Comparison of ENCODE assay signal across 11 cellular contexts in the genomic region with DNA sequence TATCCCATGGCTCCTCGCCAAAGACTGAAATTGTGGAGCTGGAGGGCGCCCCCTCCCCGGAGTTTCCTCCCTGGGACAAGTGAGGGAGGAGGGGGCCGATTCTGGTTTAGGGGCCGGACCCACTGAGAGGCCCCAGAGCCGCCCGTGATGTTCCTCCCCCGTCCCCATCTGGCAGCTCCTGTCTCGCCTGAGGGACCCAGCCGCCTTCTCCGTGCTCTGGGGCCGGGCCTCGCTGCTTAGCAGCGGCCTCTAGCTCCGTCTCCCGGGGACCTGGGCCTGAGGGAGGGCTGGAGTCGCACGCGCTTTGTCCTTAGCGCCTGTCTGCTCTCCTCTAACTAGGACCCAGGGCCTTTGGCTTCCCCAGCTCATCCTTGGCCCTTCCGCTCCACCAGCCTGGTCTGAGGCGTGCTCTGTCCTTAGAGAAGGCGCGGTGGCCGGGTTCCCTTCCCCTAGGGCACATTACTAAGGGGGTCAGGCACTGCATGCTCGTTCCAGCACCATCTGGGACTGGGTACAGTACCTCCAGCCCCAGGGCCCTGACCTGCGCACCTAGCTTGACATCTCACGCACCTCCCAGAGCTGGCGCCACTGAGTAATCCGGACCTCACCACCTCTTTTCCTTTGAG. TPM values are rescaled to one million over a fixed set of nuclear protein-coding genes. Genes with fewer than 3 reads are reported as not detected.
DNase-seq lines count a peak whose midpoint lies in the region; ATAC-seq, FAIRE-seq and TF ChIP-seq lines count a peak whose summit lies in the region.
"Had no signal": no experiment of that assay in that cellular context is flagged by ENCODE, and none has a peak within 500 bp of the region (broad histone marks: within the 10 kb centered on the region; RNA-seq: fewer than 3 reads in every experiment).

No MANE protein-coding gene starts in this region.

- no peak overlapping the region for H2AFZ ChIP-seq in PC-3 (ENCODE audit: low read length)

- peaks cover 23% of the 10 kb centered on the region for H3K36me3 ChIP-seq in CD8-positive, alpha-beta T cell (ENCODE audit: insufficient read depth, low read length)
- H3K36me3 ChIP-seq in PC-3 (ENCODE audit: low read depth, low read length), result peaks cover 25% of the 10 kb centered on the region
- H3K36me3 ChIP-seq in neutrophil, result peaks cover 23% of the 10 kb centered on the region

- peaks cover 40% of the 10 kb centered on the region for H3K36me3 Mint-ChIP-seq in CD8-positive, alpha-beta T cell
- H3K36me3 Mint-ChIP-seq in activated naive CD8-positive, alpha-beta T cell treated with anti-CD3 and anti-CD28 coated beads for 36 hours, result peaks cover 47% of the 10 kb centered on the region

- no peak for DNase-seq in CD8-positive, alpha-beta T cell
- DNase-seq in PC-3, result no peak
- no peak for DNase-seq in left cardiac atrium
- DNase-seq in NCI-H774 (lab: John Stamatoyannopoulos, UW), result no peak
- no peak for DNase-seq in GM19239 (ENCODE audit: insufficient read length, low spot score)
- DNase-seq in activated naive CD8-positive, alpha-beta T cell treated with anti-CD3 and anti-CD28 coated beads for 36 hours, result no peak
- DNase-seq: kidney had no signal

- POLR2A ChIA-PET in CD8-positive, alpha-beta T cell (lab: Charles Lee), result interaction anchor here (0.9 to 1.3 kb wide), 2 partner anchors 8 to 22 kb away, joined by 3 read pairs; no protein-coding TSS in a partner anchor
- POLR2A ChIA-PET in PC-3 (lab: Charles Lee; ENCODE audit: unreplicated experiment), result no interaction called here

- TF ChIP-seq CTCF in CD8-positive, alpha-beta T cell (IDR thresholded peaks at IDR 0.05), result no peak
- TF ChIP-seq CTCF in PC-3 (conservative IDR thresholded peaks at IDR 0.05; ENCODE audit: low read depth, low read length) (no peak), neutrophil (IDR thresholded peaks at IDR 0.05) (no peak)

- H3K4me1 Mint-ChIP-seq in CD8-positive, alpha-beta T cell (ENCODE audit: low read depth), result peaks cover 48% of the 10 kb centered on the region
- peaks cover 39% of the 10 kb centered on the region for H3K4me1 Mint-ChIP-seq in activated naive CD8-positive, alpha-beta T cell treated with anti-CD3 and anti-CD28 coated beads for 36 hours

- CTCF ChIA-PET in CD8-positive, alpha-beta T cell (lab: Charles Lee), result interaction anchor here (1.5 to 1.6 kb wide), 2 partner anchors 36 to 44 kb away, joined by 4 read pairs; no protein-coding TSS in a partner anchor
- CTCF ChIA-PET in PC-3 (lab: Charles Lee), result no interaction called here

- H3K9ac ChIP-seq in PC-3 (ENCODE audit: low read length), result no peak overlapping the region

- no peak for ATAC-seq in CD8-positive, alpha-beta T cell
- peak; percentile 19; the same call in 1 of the 2 replicates for ATAC-seq in PC-3
- ATAC-seq in left cardiac atrium, result peak; percentile 4 to 24
- no peak for ATAC-seq in GM18858 (IDR thresholded peaks at IDR 0.05; ENCODE audit: unreplicated experiment)

- no peak overlapping the region for H3K4me2 ChIP-seq in PC-3 (ENCODE audit: low read length)

- H3K27me3 ChIP-seq in CD8-positive, alpha-beta T cell (ENCODE audit: insufficient read depth, low read length), result peaks cover 5% of the 10 kb centered on the region
- H3K27me3 ChIP-seq in PC-3 (ENCODE audit: low read length), result no peaks in the 10 kb centered on the region
- H3K27me3 ChIP-seq in neutrophil, result peaks cover 58% of the 10 kb centered on the region

- H3K27ac Mint-ChIP-seq in CD8-positive, alpha-beta T cell, result no peak overlapping the region
- no peak overlapping the region for H3K27ac Mint-ChIP-seq in activated naive CD8-positive, alpha-beta T cell treated with anti-CD3 and anti-CD28 coated beads for 36 hours

- no peak overlapping the region for H3K4me3 ChIP-seq in CD8-positive, alpha-beta T cell (ENCODE audit: low read depth, low read length)
- no peak overlapping the region for H3K4me3 ChIP-seq in PC-3 (ENCODE audit: low read length)
- peak overlapping the region; percentile 52 to 58 for H3K4me3 ChIP-seq in neutrophil (ENCODE audit: low read depth in 1 of 2, low read length in 1 of 2)

- H3K9me3 Mint-ChIP-seq in CD8-positive, alpha-beta T cell, result no peaks in the 10 kb centered on the region
- H3K9me3 Mint-ChIP-seq in activated naive CD8-positive, alpha-beta T cell treated with anti-CD3 and anti-CD28 coated beads for 36 hours, result no peaks in the 10 kb centered on the region

- H4K20me1 ChIP-seq in PC-3 (ENCODE audit: low read length), result no peaks in the 10 kb centered on the region

- no peak overlapping the region for H3K27ac ChIP-seq in CD8-positive, alpha-beta T cell (ENCODE audit: low read depth, low read length)
- H3K27ac ChIP-seq in PC-3 (ENCODE audit: low read length), result no peak overlapping the region
- H3K27ac ChIP-seq in neutrophil, result peak overlapping the region; percentile 18
- H3K27ac ChIP-seq: VCaP had no signal

- no peaks in the 10 kb centered on the region for H3K79me2 ChIP-seq in PC-3 (ENCODE audit: low read length)

- intact Hi-C loops in CD8-positive, alpha-beta T cell (cut with DNase I, micrococcal nuclease), result no loop called here
- intact Hi-C loops in PC-3 (cut with micrococcal nuclease) (no loop called here), left cardiac atrium (cut with DNase I) (no loop called here)

- no peaks in the 10 kb centered on the region for H3K9me3 ChIP-seq in CD8-positive, alpha-beta T cell (ENCODE audit: low read length)
- H3K9me3 ChIP-seq in PC-3 (ENCODE audit: low read length) (no peaks in the 10 kb centered on the region), neutrophil (no peaks in the 10 kb centered on the region)

- peak overlapping the region; percentile 37 for H3K4me3 Mint-ChIP-seq in CD8-positive, alpha-beta T cell
- H3K4me3 Mint-ChIP-seq in activated naive CD8-positive, alpha-beta T cell treated with anti-CD3 and anti-CD28 coated beads for 36 hours, result no peak overlapping the region

- no TSS peak for BruUV-seq in PC-3 (replicated peaks; lab: Mats Ljungman, UMichigan)

- H3F3A ChIP-seq in PC-3 (ENCODE audit: low read length, unreplicated experiment), result no peaks in the 10 kb centered on the region

- FAIRE-seq in GM19239 (lab: Jason Lieb, UNC), result no peak
- FAIRE-seq: kidney had no signal

- no peaks in the 10 kb centered on the region for H3K9me2 ChIP-seq in PC-3 (replicated peaks; ENCODE audit: low read length)

- H3K27me3 Mint-ChIP-seq in CD8-positive, alpha-beta T cell (ENCODE audit: low read depth), result peaks cover 15% of the 10 kb centered on the region
- peaks cover 38% of the 10 kb centered on the region for H3K27me3 Mint-ChIP-seq in activated naive CD8-positive, alpha-beta T cell treated with anti-CD3 and anti-CD28 coated beads for 36 hours

- peaks cover 34% of the 10 kb centered on the region for H3K4me1 ChIP-seq in CD8-positive, alpha-beta T cell (ENCODE audit: insufficient read depth, low read length)
- H3K4me1 ChIP-seq in PC-3 (ENCODE audit: insufficient read depth, low read length) (no peaks in the 10 kb centered on the region), neutrophil (ENCODE audit: control insufficient read depth in 1 of 2, insufficient read depth in 1 of 2, low read depth in 1 of 2, low read length in 1 of 2) (peaks cover 47 to 53% of the 10 kb centered on the region in 2 experiments)

RNA-seq across cellular contexts. Expression of a gene that starts 29.8 kb away (rescaled TPM):
- total RNA-seq in CD8-positive, alpha-beta T cell, result 1 to 10 TPM; 1.1 to 1.4 TPM
- 2.4 TPM in 1 of 2 replicates, not detected in the other for total RNA-seq in PC-3 (2014; rRNA removed)
- 1 to 10 TPM; 2.6 to 3.2 TPM for total RNA-seq in left cardiac atrium
- total RNA-seq in activated naive CD8-positive, alpha-beta T cell treated with anti-CD3 and anti-CD28 coated beads for 36 hours, result under 1 TPM; 0.26 to 0.52 TPM
- total RNA-seq: NCI-H460 had no signal

RNA-seq across cellular contexts. Expression of a gene that starts 31.0 kb away (rescaled TPM):
- total RNA-seq in CD8-positive, alpha-beta T cell, result 10 to 100 TPM in 1 of 2 experiments, 1 to 10 TPM in 1; 9.6 to 11.7 TPM
- total RNA-seq in PC-3 (2014; rRNA removed), result 26.9 and 32.1 TPM in 2 replicates
- 10 to 100 TPM; 19.6 to 21.1 TPM for total RNA-seq in left cardiac atrium
- 10 to 100 TPM; 26.2 to 27.3 TPM for total RNA-seq in activated naive CD8-positive, alpha-beta T cell treated with anti-CD3 and anti-CD28 coated beads for 36 hours

RNA-seq across cellular contexts. Expression of a gene that starts 50.1 kb away (rescaled TPM):
- 1 to 10 TPM; 7.1 to 8.8 TPM for total RNA-seq in CD8-positive, alpha-beta T cell
- total RNA-seq in PC-3 (2014; rRNA removed) (0.77 and 1.0 TPM in 2 replicates), left cardiac atrium (1 to 10 TPM; 1.1 to 1.4 TPM)
- total RNA-seq in activated naive CD8-positive, alpha-beta T cell treated with anti-CD3 and anti-CD28 coated beads for 36 hours, result under 1 TPM in 1 of 2 experiments, not detected in 1; 0.08 TPM
- total RNA-seq: NCI-H460 had no signal

RNA-seq across cellular contexts. Expression of a gene that starts 59.3 kb away (rescaled TPM):
- 1 to 10 TPM; 2.9 to 3.2 TPM for total RNA-seq in CD8-positive, alpha-beta T cell
- total RNA-seq in PC-3 (2014; rRNA removed) (4.6 and 5.0 TPM in 2 replicates), left cardiac atrium (10 to 100 TPM; 11.1 to 13.7 TPM)
- 1 to 10 TPM; 4.6 to 5.3 TPM for total RNA-seq in activated naive CD8-positive, alpha-beta T cell treated with anti-CD3 and anti-CD28 coated beads for 36 hours

Comparison
In these comparisons a context has a peak if more than half of its experiments do, and no peak if none do; other contexts are left out.
1. ATAC-seq: peak in PC-3 (single experiment) and left cardiac atrium (2 of 2); none in CD8-positive, alpha-beta T cell (single experiment) and GM18858 (single experiment).
2. H3K4me3 ChIP-seq: peak in neutrophil (2 of 2); none in CD8-positive, alpha-beta T cell (single experiment) and PC-3 (single experiment).